In genomic region chr21:17688912-17689874, GRCh38 we compare ENCODE assay signal across 8 cellular contexts.
DNase-seq lines count a peak whose midpoint lies in the region; ATAC-seq and TF ChIP-seq lines count a peak whose summit lies in the region.

No MANE protein-coding gene starts in this region.

- H3K27me3 ChIP-seq in MG63: no peaks in the 10 kb centered on the region
- H3K27me3 ChIP-seq in uterus: no peaks in the 10 kb centered on the region

- peaks cover 8% of the 10 kb centered on the region for H3K9me3 Mint-ChIP-seq in dendritic cell treated with granulocyte-macrophage colony-stimulating factor and Interleukin-4, amounts not matched to agents 40 ng/mL and 50 ng/mL, for 4 days

- TF ChIP-seq CTCF in omental fat pad (IDR thresholded peaks at IDR 0.05) (no peak), uterus (IDR thresholded peaks at IDR 0.05) (no peak)

- peak; percentile 89 for ATAC-seq in omental fat pad (ENCODE audit: low FRiP score)
- ATAC-seq in GM21423 (IDR thresholded peaks at IDR 0.05; ENCODE audit: unreplicated experiment): no peak
- no peak for ATAC-seq in GM19467 (IDR thresholded peaks at IDR 0.05; ENCODE audit: unreplicated experiment)

- H3K4me1 ChIP-seq in uterus: no peaks in the 10 kb centered on the region

- H3K27ac ChIP-seq in uterus: peak overlapping the region; percentile 79

- no peaks in the 10 kb centered on the region for H3K36me3 Mint-ChIP-seq in dendritic cell treated with granulocyte-macrophage colony-stimulating factor and Interleukin-4, amounts not matched to agents 40 ng/mL and 50 ng/mL, for 4 days (ENCODE audit: low read depth)

- H3K27ac Mint-ChIP-seq in dendritic cell treated with granulocyte-macrophage colony-stimulating factor and Interleukin-4, amounts not matched to agents 40 ng/mL and 50 ng/mL, for 4 days: peak overlapping the region; percentile 30

- peaks cover 16% of the 10 kb centered on the region for H3K4me1 Mint-ChIP-seq in dendritic cell treated with granulocyte-macrophage colony-stimulating factor and Interleukin-4, amounts not matched to agents 40 ng/mL and 50 ng/mL, for 4 days (ENCODE audit: low read depth)

- peak overlapping the region; percentile 37 for H3K4me3 Mint-ChIP-seq in dendritic cell treated with granulocyte-macrophage colony-stimulating factor and Interleukin-4, amounts not matched to agents 40 ng/mL and 50 ng/mL, for 4 days

- H3K27me3 Mint-ChIP-seq in dendritic cell treated with granulocyte-macrophage colony-stimulating factor and Interleukin-4, amounts not matched to agents 40 ng/mL and 50 ng/mL, for 4 days: peaks cover 7% of the 10 kb centered on the region

- H3K36me3 ChIP-seq in MG63 (no peaks in the 10 kb centered on the region), uterus (no peaks in the 10 kb centered on the region)

- TF ChIP-seq POLR2A in uterus (IDR thresholded peaks at IDR 0.05): no peak

- DNase-seq in COLO668 (lab: John Stamatoyannopoulos, UW; ENCODE audit: unreplicated experiment): peak; percentile 28
- peak; percentile 77 for DNase-seq in MG63
- DNase-seq in activated CD4-positive, alpha-beta T cell treated with anti-CD3 and anti-CD28 coated beads for 4 hours: peak; percentile 35 to 40
- DNase-seq in omental fat pad (ENCODE audit: low spot score): no peak
- DNase-seq in uterus: peak; percentile 85 to 90

- intact Hi-C loops in dendritic cell treated with granulocyte-macrophage colony-stimulating factor and Interleukin-4, amounts not matched to agents 40 ng/mL and 50 ng/mL, for 4 days (cut with micrococcal nuclease): no loop called here
- intact Hi-C loops in uterus (cut with DNase I; ENCODE audit: low total_unique reads): loop anchor here (10.0 kb wide), 1 partner anchor 216 kb away; no protein-coding TSS in a partner anchor

- H3K9me3 ChIP-seq in MG63: peaks cover 2% of the 10 kb centered on the region
- H3K9me3 ChIP-seq in uterus: no peaks in the 10 kb centered on the region

- H3K4me3 ChIP-seq in MG63 (no peak overlapping the region), uterus (no peak overlapping the region)
